Comparison of ENCODE assay signal across 25 cellular contexts in genomic region chr3:195705081-195705991, GRCh38. TPM values are rescaled to one million over a fixed set of nuclear protein-coding genes. Genes with fewer than 3 reads are reported as not detected.
A peak's percentile ranks its signal among the peaks of the same experiment; 100 is the strongest.
DNase-seq lines count a peak whose midpoint lies in the region; ATAC-seq and TF ChIP-seq lines count a peak whose summit lies in the region.
"Had no signal": no experiment of that assay in that cellular context is flagged by ENCODE, and none has a peak within 500 bp of the region (broad histone marks: within the 10 kb centered on the region; RNA-seq: fewer than 3 reads in every experiment).

No MANE protein-coding gene starts in this region.

- no peak overlapping the region for H3K9ac ChIP-seq in MM.1S (ENCODE audit: low read length)
- H3K9ac ChIP-seq: BLaER1 treated with 17β-estradiol and CSF1 and Interleukin-3, amounts not matched to agents 10 nM and 100 nM had no signal

- no peaks in the 10 kb centered on the region for H3K4me1 Mint-ChIP-seq in activated T-cell treated with anti-CD3 and anti-CD28 coated beads, Interleukin-2, amount 50 U/mL, for 24 hours (ENCODE audit: low read depth)
- H3K4me1 Mint-ChIP-seq in activated T-cell treated with anti-CD3 and anti-CD28 coated beads, Interleukin-2, amount 50 U/mL, for 4 hours (ENCODE audit: low read depth), result no peaks in the 10 kb centered on the region
- peaks cover 7% of the 10 kb centered on the region for H3K4me1 Mint-ChIP-seq in stimulated activated memory B cell treated with anti-CD40 and anti-IgM and Interleukin-4, amounts not matched to agents 10 μg/mL and 1 μg/mL and 100 μg/mL, for 72 hours
- H3K4me1 Mint-ChIP-seq: activated CD4-positive, alpha-beta T cell treated with anti-CD3 and anti-CD28 coated beads, Interleukin-2, amount 10 ng/mL, durations not matched to agents 24 days and 14 days had no signal

- no peak overlapping the region for H3K4me2 ChIP-seq in MM.1S (ENCODE audit: low read depth, low read length)
- H3K4me2 ChIP-seq: BLaER1 treated with 17β-estradiol and CSF1 and Interleukin-3, amounts not matched to agents 10 nM and 100 nM had no signal

- WGBS in ovary, 3 donors, result 82 to 86% (median 84%) methylated on average over 9 of the region's 9 CpGs

- H3K36me3 ChIP-seq in MM.1S (replicated peaks; ENCODE audit: insufficient read depth, low read length) (no peaks in the 10 kb centered on the region), ovary (no peaks in the 10 kb centered on the region)

- H3K36me3 Mint-ChIP-seq in activated T-cell treated with anti-CD3 and anti-CD28 coated beads, Interleukin-2, amount 50 U/mL, for 24 hours (ENCODE audit: low read depth), result peaks cover 1% of the 10 kb centered on the region
- H3K36me3 Mint-ChIP-seq in activated T-cell treated with anti-CD3 and anti-CD28 coated beads, Interleukin-2, amount 50 U/mL, for 4 hours (ENCODE audit: insufficient read depth), result peaks cover 15% of the 10 kb centered on the region
- H3K36me3 Mint-ChIP-seq in stimulated activated memory B cell treated with anti-CD40 and anti-IgM and Interleukin-4, amounts not matched to agents 10 μg/mL and 1 μg/mL and 100 μg/mL, for 72 hours, result peaks cover 17% of the 10 kb centered on the region

- no peak overlapping the region for H2AFZ ChIP-seq in MM.1S (ENCODE audit: low read length)

- H3K27me3 ChIP-seq in MM.1S (replicated peaks; ENCODE audit: insufficient read depth, low read length) (no peaks in the 10 kb centered on the region), ovary (no peaks in the 10 kb centered on the region)
- H3K27me3 ChIP-seq: BLaER1 treated with 17β-estradiol and CSF1 and Interleukin-3, amounts not matched to agents 10 nM and 100 nM; gastrocnemius medialis; MG63; stomach; upper lobe of left lung had no signal

- H3F3A ChIP-seq in MM.1S (ENCODE audit: insufficient read depth, low read length), result no peaks in the 10 kb centered on the region

- H3K27ac ChIP-seq in MM.1S (ENCODE audit: low read length), result no peak overlapping the region
- H3K27ac ChIP-seq in ovary, result no peak overlapping the region
- H3K27ac ChIP-seq: BLaER1 treated with 17β-estradiol and CSF1 and Interleukin-3, amounts not matched to agents 10 nM and 100 nM; gastrocnemius medialis; HL-60; stomach; upper lobe of left lung had no signal

- H3K9me3 ChIP-seq in MM.1S (replicated peaks; ENCODE audit: insufficient read depth, low read length) (no peaks in the 10 kb centered on the region), ovary (no peaks in the 10 kb centered on the region)
- H3K9me3 ChIP-seq: gastrocnemius medialis, stomach, upper lobe of left lung had no signal

- H3K79me2 ChIP-seq in MM.1S (ENCODE audit: low read length), result no peaks in the 10 kb centered on the region

- no peak overlapping the region for H3K4me3 Mint-ChIP-seq in activated T-cell treated with anti-CD3 and anti-CD28 coated beads, Interleukin-2, amount 50 U/mL, for 24 hours
- H3K4me3 Mint-ChIP-seq in activated T-cell treated with anti-CD3 and anti-CD28 coated beads, Interleukin-2, amount 50 U/mL, for 4 hours, result no peak overlapping the region
- no peak overlapping the region for H3K4me3 Mint-ChIP-seq in stimulated activated memory B cell treated with anti-CD40 and anti-IgM and Interleukin-4, amounts not matched to agents 10 μg/mL and 1 μg/mL and 100 μg/mL, for 72 hours
- H3K4me3 Mint-ChIP-seq: activated CD4-positive, alpha-beta T cell treated with anti-CD3 and anti-CD28 coated beads, Interleukin-2, amount 10 ng/mL, durations not matched to agents 24 days and 14 days; naive thymus-derived CD4-positive, alpha-beta T cell had no signal

- no peak for TF ChIP-seq EP300 in ovary (IDR thresholded peaks at IDR 0.05)

- TF ChIP-seq CTCF in MM.1S (IDR thresholded peaks at IDR 0.05; ENCODE audit: low read length) (no peak), ovary (IDR thresholded peaks at IDR 0.05) (no peak)

- H3K9me2 ChIP-seq in MM.1S (replicated peaks; ENCODE audit: insufficient read depth, low read length), result no peaks in the 10 kb centered on the region

- H3K4me1 ChIP-seq in MM.1S (ENCODE audit: low read length), result no peaks in the 10 kb centered on the region
- no peaks in the 10 kb centered on the region for H3K4me1 ChIP-seq in ovary (ENCODE audit: insufficient read depth)
- H3K4me1 ChIP-seq: gastrocnemius medialis, stomach, upper lobe of left lung had no signal

- no peak overlapping the region for H3K27ac Mint-ChIP-seq in activated T-cell treated with anti-CD3 and anti-CD28 coated beads, Interleukin-2, amount 50 U/mL, for 24 hours
- H3K27ac Mint-ChIP-seq in stimulated activated memory B cell treated with anti-CD40 and anti-IgM and Interleukin-4, amounts not matched to agents 10 μg/mL and 1 μg/mL and 100 μg/mL, for 72 hours, result no peak overlapping the region
- H3K27ac Mint-ChIP-seq: activated CD4-positive, alpha-beta T cell treated with anti-CD3 and anti-CD28 coated beads, Interleukin-2, amount 10 ng/mL, durations not matched to agents 24 days and 14 days; naive thymus-derived CD4-positive, alpha-beta T cell had no signal

- no peaks in the 10 kb centered on the region for H3K9me3 Mint-ChIP-seq in activated T-cell treated with anti-CD3 and anti-CD28 coated beads, Interleukin-2, amount 50 U/mL, for 24 hours
- no peaks in the 10 kb centered on the region for H3K9me3 Mint-ChIP-seq in activated T-cell treated with anti-CD3 and anti-CD28 coated beads, Interleukin-2, amount 50 U/mL, for 4 hours
- no peaks in the 10 kb centered on the region for H3K9me3 Mint-ChIP-seq in stimulated activated memory B cell treated with anti-CD40 and anti-IgM and Interleukin-4, amounts not matched to agents 10 μg/mL and 1 μg/mL and 100 μg/mL, for 72 hours
- H3K9me3 Mint-ChIP-seq: activated CD4-positive, alpha-beta T cell treated with anti-CD3 and anti-CD28 coated beads, Interleukin-2, amount 10 ng/mL, durations not matched to agents 24 days and 14 days; naive thymus-derived CD4-positive, alpha-beta T cell had no signal

- ATAC-seq in activated T-cell treated with anti-CD3 and anti-CD28 coated beads, Interleukin-2, amount 50 U/mL, for 4 hours, result no peak
- ATAC-seq in left lobe of liver (peak; percentile 33), GM19351 (IDR thresholded peaks at IDR 0.05; ENCODE audit: unreplicated experiment) (no peak), HG03097 (IDR thresholded peaks at IDR 0.05; ENCODE audit: low FRiP score, unreplicated experiment) (no peak)
- ATAC-seq in stimulated activated memory B cell treated with anti-CD40 and anti-IgM and Interleukin-4, amounts not matched to agents 10 μg/mL and 1 μg/mL and 100 μg/mL, for 72 hours, result peak; percentile 34
- ATAC-seq: gastrocnemius medialis; naive thymus-derived CD4-positive, alpha-beta T cell had no signal

- H3K4me3 ChIP-seq in MM.1S (ENCODE audit: low read length) (no peak overlapping the region), ovary (no peak overlapping the region)
- H3K4me3 ChIP-seq: BLaER1 treated with 17β-estradiol and CSF1 and Interleukin-3, amounts not matched to agents 10 nM and 100 nM; gastrocnemius medialis; MG63; stomach; upper lobe of left lung had no signal

- no peaks in the 10 kb centered on the region for H3K27me3 Mint-ChIP-seq in activated T-cell treated with anti-CD3 and anti-CD28 coated beads, Interleukin-2, amount 50 U/mL, for 24 hours
- H3K27me3 Mint-ChIP-seq in activated T-cell treated with anti-CD3 and anti-CD28 coated beads, Interleukin-2, amount 50 U/mL, for 4 hours (ENCODE audit: low read depth), result no peaks in the 10 kb centered on the region
- H3K27me3 Mint-ChIP-seq in stimulated activated memory B cell treated with anti-CD40 and anti-IgM and Interleukin-4, amounts not matched to agents 10 μg/mL and 1 μg/mL and 100 μg/mL, for 72 hours, result no peaks in the 10 kb centered on the region
- H3K27me3 Mint-ChIP-seq: activated CD4-positive, alpha-beta T cell treated with anti-CD3 and anti-CD28 coated beads, Interleukin-2, amount 10 ng/mL, durations not matched to agents 24 days and 14 days; naive thymus-derived CD4-positive, alpha-beta T cell had no signal

- no peak for TF ChIP-seq POLR2A in ovary (IDR thresholded peaks at IDR 0.05)

- no peaks in the 10 kb centered on the region for H4K20me1 ChIP-seq in MM.1S (ENCODE audit: insufficient read depth, low read length)

- intact Hi-C loops in ovary (cut with DNase I), result no loop called here

- DNase-seq in activated T-cell treated with anti-CD3 and anti-CD28 coated beads, Interleukin-2, amount 50 U/mL, for 24 hours, result peak; percentile 20
- no peak for DNase-seq in activated T-cell treated with anti-CD3 and anti-CD28 coated beads, Interleukin-2, amount 50 U/mL, for 4 hours
- DNase-seq in MM.1S (peak; percentile 5), left lobe of liver (ENCODE audit: low spot score) (no peak), ovary (no peak)
- DNase-seq: activated naive CD4-positive, alpha-beta T cell treated with Interleukin-2 at 50 U/mL for 16 hours; cerebellar nuclear complex; gastrocnemius medialis; GDM1; hypothalamus; IMR-90; MG63; naive thymus-derived CD4-positive, alpha-beta T cell; NCI-H1436 treated with DMSO at 0.1 percent for 48 hours; NCI-H748 treated with DMSO at 0.1 percent for 48 hours; stimulated activated CD4-positive, alpha-beta T cell treated with anti-CD3 and anti-CD28 coated beads, Interleukin-2, amount 100 ng/mL, for 24 hours; stomach; upper lobe of left lung had no signal

RNA-seq across cellular contexts. Expression of gene MUC20, which starts 15.4 kb away (rescaled TPM):
- under 1 TPM; 0.63 to 0.95 (median 0.63) TPM for total RNA-seq in activated T-cell treated with anti-CD3 and anti-CD28 coated beads, Interleukin-2, amount 50 U/mL, for 4 hours
- total RNA-seq in left lobe of liver (29.6 TPM), ovary (10 to 100 TPM in 5 of 7 donors, 1 to 10 TPM in 2; 5.7 to 25.5 (median 11.3) TPM)
- polyA plus RNA-seq in ovary, result 1 to 10 TPM; 1.5 to 5.3 TPM
- total RNA-seq: astrocyte, IMR-90 had no signal

Comparison
In these comparisons a context has a peak if more than half of its experiments do, and no peak if none do; other contexts are left out.
1. DNase-seq: peak in activated T-cell treated with anti-CD3 and anti-CD28 coated beads, Interleukin-2, amount 50 U/mL, for 24 hours (single experiment) and MM.1S (single experiment); none in activated T-cell treated with anti-CD3 and anti-CD28 coated beads, Interleukin-2, amount 50 U/mL, for 4 hours (single experiment), left lobe of liver (single experiment) and ovary (0 of 5).
2. ATAC-seq: peak in left lobe of liver (single experiment) and stimulated activated memory B cell treated with anti-CD40 and anti-IgM and Interleukin-4, amounts not matched to agents 10 μg/mL and 1 μg/mL and 100 μg/mL, for 72 hours (single experiment); none in activated T-cell treated with anti-CD3 and anti-CD28 coated beads, Interleukin-2, amount 50 U/mL, for 4 hours (0 of 2), GM19351 (single experiment) and HG03097 (single experiment).